ENCODE assay signal across 19 cellular contexts in genomic region chr3:128723477-128723876, GRCh38. TPM values are rescaled to one million over a fixed set of nuclear protein-coding genes. Genes with fewer than 3 reads are reported as not detected.
DNase-seq lines count a peak whose midpoint lies in the region; ATAC-seq, FAIRE-seq and TF ChIP-seq lines count a peak whose summit lies in the region.
"Had no signal": no experiment of that assay in that cellular context is flagged by ENCODE, and none has a peak within 500 bp of the region (broad histone marks: within the 10 kb centered on the region; RNA-seq: fewer than 3 reads in every experiment).

No MANE protein-coding gene starts in this region.

- 79% methylated on average over 6 of the region's 6 CpGs; no CpG with 5 or more reads in 1 of the 2 experiments for WGBS in H1 (ENCODE audit: extremely low coverage in 1 of 2, insufficient coverage in 1 of 2, insufficient read length in 1 of 2, insufficient replicate concordance in 2 of 2, low coverage in 1 of 2, low lambda C conversion rate in 2 of 2, missing lambda C conversion rate in 1 of 2), 2 experiments
- 85 to 93% methylated on average over 4 to 6 of the region's 6 CpGs for WGBS in esophagus squamous epithelium, 2 donors

- H4K5ac ChIP-seq in H1 (ENCODE audit: insufficient read length, low read depth, low read length), result no peak overlapping the region

- CTCF ChIA-PET in CD4-positive, alpha-beta T cell (lab: Charles Lee), result no interaction called here
- CTCF ChIA-PET in H1 (lab: Charles Lee; ENCODE audit: partially characterized antibody), result interaction anchor here (0.7 to 1.6 kb wide), 2 partner anchors 15 to 57 kb away, joined by 3 to 5 read pairs; no protein-coding TSS in a partner anchor

- no peak overlapping the region for H2BK12ac ChIP-seq in H1 (ENCODE audit: low read depth, low read length)

- no peak for FAIRE-seq in H1 (lab: Jason Lieb, UNC)
- FAIRE-seq: A549 had no signal

- H3K4me1 Mint-ChIP-seq in CD4-positive, alpha-beta T cell (ENCODE audit: low read depth), result peaks cover 37% of the 10 kb centered on the region
- peaks cover 25% of the 10 kb centered on the region for H3K4me1 Mint-ChIP-seq in neural crest cell

- H3K9me3 ChIP-seq in CD4-positive, alpha-beta T cell (ENCODE audit: control insufficient read depth, low read length), result no peaks in the 10 kb centered on the region
- no peaks in the 10 kb centered on the region for H3K9me3 ChIP-seq in OCI-LY3 (ENCODE audit: insufficient read depth, low read length)
- H3K9me3 ChIP-seq in H1 (ENCODE audit: insufficient read depth in 2 of 2, low read depth in 1 of 2, low read length in 1 of 2), result no peaks in the 10 kb centered on the region
- no peaks in the 10 kb centered on the region for H3K9me3 ChIP-seq in esophagus squamous epithelium
- H3K9me3 ChIP-seq: A549 had no signal

- peaks cover 34% of the 10 kb centered on the region for H3K4me1 ChIP-seq in OCI-LY3 (ENCODE audit: low read length)
- peaks cover 6 to 36% (median 23%) of the 10 kb centered on the region in 4 experiments for H3K4me1 ChIP-seq in H1 (replicated peaks in 1 of 4; ENCODE audit: control insufficient read depth in 3 of 4, insufficient read depth in 4 of 4, low read length in 3 of 4)
- peaks cover 9 to 27% (median 11%) of the 10 kb centered on the region in 3 donors for H3K4me1 ChIP-seq in esophagus squamous epithelium

- TF ChIP-seq EP300 in H1 (IDR thresholded peaks at IDR 0.05; ENCODE audit: borderline replicate concordance in 1 of 2, low read depth in 2 of 2, low read length in 2 of 2), result no peak

- H3K9ac ChIP-seq in OCI-LY3 (ENCODE audit: low read length), result no peak overlapping the region
- H3K9ac ChIP-seq in H1 (replicated peaks in 1 of 4; ENCODE audit: extremely low read depth in 1 of 4, low read depth in 3 of 4, low read length in 3 of 4), result no peak overlapping the region

- H3K27ac ChIP-seq in CD4-positive, alpha-beta T cell (ENCODE audit: low read depth, low read length), result no peak overlapping the region
- no peak overlapping the region for H3K27ac ChIP-seq in OCI-LY3 (ENCODE audit: low read length)
- no peak overlapping the region for H3K27ac ChIP-seq in H1 (ENCODE audit: low read depth, low read length)
- H3K27ac ChIP-seq in esophagus squamous epithelium, result no peak overlapping the region
- H3K27ac ChIP-seq: A549 had no signal

- H3K23me2 ChIP-seq in H1 (ENCODE audit: low read depth, low read length), result peaks cover 9% of the 10 kb centered on the region

- peak overlapping the region; percentile 26; the same call in 1 of the 2 replicates for H2BK5ac ChIP-seq in H1 (ENCODE audit: low read depth, low read length)

- intact Hi-C loops in CD4-positive, alpha-beta T cell (cut with DNase I, micrococcal nuclease), result loop anchor here in 1 of 2 experiments (10.0 kb wide), 1 partner anchor 1049 kb away; the partner anchor contains the start of gene ABTB1
- intact Hi-C loops in esophagus squamous epithelium (cut with DNase I), result no loop called here

- no peak for TF ChIP-seq RAD21 in H1 (IDR thresholded peaks at IDR 0.05 in 1 of 2, conservative IDR thresholded peaks at IDR 0.05 in 1 of 2; ENCODE audit: low read depth in 2 of 2, low read length in 2 of 2)

- DNase-seq in CD4-positive, alpha-beta T cell, result no peak
- DNase-seq in H1 (ENCODE audit: low read depth in 1 of 2, low spot score in 2 of 2), result no peak
- DNase-seq in neural crest cell (ENCODE audit: low read depth, low spot score), result no peak
- no peak for DNase-seq in Kasumi-1 (lab: John Stamatoyannopoulos, UW)
- DNase-seq in esophagus squamous epithelium (lab: John Stamatoyannopoulos, UW), result no peak
- DNase-seq: CD4-positive, alpha-beta memory T cell; GF-D8; KBM-7; MV-4-11; NCI-H1694 treated with DMSO at 0.1 percent for 48 hours; NCI-H2107; NCI-H510A; NCI-H748 treated with DMSO at 0.1 percent for 48 hours; RPMI8226; SHP77 treated with DMSO at 0.1 percent for 48 hours had no signal

- no peaks in the 10 kb centered on the region for H3K27me3 Mint-ChIP-seq in CD4-positive, alpha-beta T cell
- H3K27me3 Mint-ChIP-seq in neural crest cell (ENCODE audit: low read depth), result peaks cover 23% of the 10 kb centered on the region

- no peak overlapping the region for H4K8ac ChIP-seq in H1 (ENCODE audit: extremely low read depth, insufficient read depth, low read length)

- H3K4me2 ChIP-seq in OCI-LY3 (ENCODE audit: low read length) (peak overlapping the region; percentile 2; the same call in 1 of the 2 replicates), H1 (ENCODE audit: insufficient read depth in 1 of 2, low read depth in 2 of 2, low read length in 2 of 2) (no peak overlapping the region)
- H3K4me2 ChIP-seq: A549 had no signal

- H2BK15ac ChIP-seq in H1 (ENCODE audit: low read length), result no peak overlapping the region

- peak overlapping the region; percentile 2 for H3K4ac ChIP-seq in H1 (replicated peaks; ENCODE audit: insufficient read length, low read depth, low read length)

- H3K79me2 ChIP-seq in OCI-LY3 (ENCODE audit: low read length), result peaks cover 32% of the 10 kb centered on the region
- H3K79me2 ChIP-seq in H1 (ENCODE audit: control insufficient read depth in 1 of 2, insufficient read depth in 2 of 2, low read length in 2 of 2), result peaks cover 24 to 29% of the 10 kb centered on the region in 2 experiments

- H2BK20ac ChIP-seq in H1 (ENCODE audit: low read length), result no peak overlapping the region; the same call in 1 of the 2 replicates

- no peak overlapping the region for H3K4me3 ChIP-seq in OCI-LY3 (ENCODE audit: low read length)
- no peak overlapping the region for H3K4me3 ChIP-seq in H1 (ENCODE audit: extremely low read depth in 1 of 4, insufficient read depth in 2 of 4, low read depth in 3 of 4, low read length in 4 of 4)
- no peak overlapping the region for H3K4me3 ChIP-seq in esophagus squamous epithelium
- H3K4me3 ChIP-seq: A549 had no signal

- no peak overlapping the region for H3K4me3 Mint-ChIP-seq in CD4-positive, alpha-beta T cell
- H3K4me3 Mint-ChIP-seq in neural crest cell, result peak overlapping the region; percentile 17
- H3K4me3 Mint-ChIP-seq: CD4-positive, alpha-beta memory T cell had no signal

- no peak for TF ChIP-seq POLR2A in H1 (IDR thresholded peaks at IDR 0.05; ENCODE audit: control extremely low read depth in 1 of 2, low read depth in 2 of 2, low read length in 2 of 2)
- TF ChIP-seq POLR2A in esophagus squamous epithelium (IDR thresholded peaks at IDR 0.05), result no peak

- no peaks in the 10 kb centered on the region for H3K27me3 ChIP-seq in CD4-positive, alpha-beta T cell (ENCODE audit: control insufficient read depth, insufficient read depth, low read length)
- no peaks in the 10 kb centered on the region for H3K27me3 ChIP-seq in OCI-LY3 (ENCODE audit: low read depth, low read length)
- H3K27me3 ChIP-seq in H1 (replicated peaks in 1 of 4; ENCODE audit: control insufficient read depth in 3 of 4, extremely low read depth in 1 of 4, insufficient read depth in 3 of 4, low read length in 3 of 4), result no peaks in the 10 kb centered on the region; a peak in 1 of 7 replicates
- H3K27me3 ChIP-seq in esophagus squamous epithelium, result peaks cover 0 to 18% (median 0%) of the 10 kb centered on the region in 4 donors

- no peaks in the 10 kb centered on the region for H3K9me3 Mint-ChIP-seq in CD4-positive, alpha-beta T cell
- H3K9me3 Mint-ChIP-seq in neural crest cell, result no peaks in the 10 kb centered on the region

- POLR2A ChIA-PET in CD4-positive, alpha-beta T cell (lab: Charles Lee), result interaction anchor here (3.6 kb wide), 1 partner anchor 43 kb away, joined by 38 read pairs; no protein-coding TSS in a partner anchor
- POLR2A ChIA-PET in H1 (lab: Charles Lee; ENCODE audit: partially characterized antibody), result interaction anchor here (0.8 to 6.0 kb wide), 3 partner anchors 26 to 42 kb away, joined by 3 to 44 read pairs (median 3); no protein-coding TSS in a partner anchor

- no peak for ATAC-seq in CD4-positive, alpha-beta T cell (ENCODE audit: poor library complexity)
- no peak for ATAC-seq in HG02870 (IDR thresholded peaks at IDR 0.05; ENCODE audit: unreplicated experiment)
- ATAC-seq: A549, HCT116 had no signal

- peaks cover 20% of the 10 kb centered on the region for H3K36me3 Mint-ChIP-seq in CD4-positive, alpha-beta T cell (ENCODE audit: low read depth)
- no peaks in the 10 kb centered on the region for H3K36me3 Mint-ChIP-seq in neural crest cell (ENCODE audit: low read depth)

- H3K27ac Mint-ChIP-seq in CD4-positive, alpha-beta T cell, result peak overlapping the region; percentile 62
- no peak overlapping the region for H3K27ac Mint-ChIP-seq in neural crest cell (ENCODE audit: unreplicated experiment)

- H3K56ac ChIP-seq in H1 (replicated peaks; ENCODE audit: insufficient read length, low read depth, low read length), result no peak overlapping the region

- no peak overlapping the region for H2AK5ac ChIP-seq in H1 (ENCODE audit: low read depth, low read length)

- H2AFZ ChIP-seq in OCI-LY3 (ENCODE audit: low read depth, low read length) (peak overlapping the region; percentile 85; the same call in 1 of the 2 replicates), H1 (ENCODE audit: low read length) (0 out of 2 replicates have a peak overlapping the region, but pooled peaks have one; percentile 8)

- no peak overlapping the region for H3K23ac ChIP-seq in H1 (ENCODE audit: insufficient read length)

- H4K20me1 ChIP-seq in OCI-LY3 (ENCODE audit: insufficient read depth, low read length), result peaks cover 20% of the 10 kb centered on the region
- peaks cover 14 to 15% of the 10 kb centered on the region in 2 experiments for H4K20me1 ChIP-seq in H1 (replicated peaks in 1 of 2; ENCODE audit: control insufficient read depth in 1 of 2, insufficient read depth in 2 of 2, low read length in 2 of 2)

- 0 out of 2 replicates have a peak overlapping the region, but pooled peaks have one; percentile 5 for H3K18ac ChIP-seq in H1 (ENCODE audit: extremely low read depth, low read length)

- peaks cover 6% of the 10 kb centered on the region; the same call in 1 of the 2 replicates for H3K79me1 ChIP-seq in H1 (ENCODE audit: low read depth, low read length)

- H3K36me3 ChIP-seq in OCI-LY3 (replicated peaks; ENCODE audit: low read depth, low read length), result no peaks in the 10 kb centered on the region
- no peaks in the 10 kb centered on the region for H3K36me3 ChIP-seq in H1 (ENCODE audit: control insufficient read depth in 2 of 4, insufficient read depth in 4 of 4, low read length in 3 of 4)
- no peaks in the 10 kb centered on the region for H3K36me3 ChIP-seq in esophagus squamous epithelium

- H4K91ac ChIP-seq in H1 (replicated peaks; ENCODE audit: insufficient read length, low read length), result no peak overlapping the region

- peak overlapping the region; percentile 2 for H2BK120ac ChIP-seq in H1 (replicated peaks; ENCODE audit: low read depth, low read length)

- no peak for TF ChIP-seq CTCF in CD4-positive, alpha-beta T cell (IDR thresholded peaks at IDR 0.05)
- TF ChIP-seq CTCF in OCI-LY3 (IDR thresholded peaks at IDR 0.05; ENCODE audit: low read depth, low read length), result no peak
- no peak for TF ChIP-seq CTCF in H1 (IDR thresholded peaks at IDR 0.05; ENCODE audit: control extremely low read depth in 1 of 3, insufficient read depth in 1 of 3, low read depth in 1 of 3, low read length in 3 of 3)
- TF ChIP-seq CTCF in neural crest cell (conservative IDR thresholded peaks at IDR 0.05), result no peak
- TF ChIP-seq CTCF in esophagus squamous epithelium (IDR thresholded peaks at IDR 0.05), result no peak

- H3K14ac ChIP-seq in H1 (ENCODE audit: insufficient read length), result no peak overlapping the region

RNA-seq across cellular contexts. Expression of gene RAB7A, which starts 2.5 kb away (rescaled TPM):
- 100 to 1,000 TPM; 113 to 121 TPM for total RNA-seq in CD4-positive, alpha-beta T cell
- total RNA-seq in H1 (2021; fragmentation: NEBNext Ultra II Directional; extraction: Animal tissue kit (Norgen Biotek cat#: 25700)), result 185 and 195 TPM in 2 replicates
- polyA plus RNA-seq in H1 (2011; rRNA removed), result 156 and 179 TPM in 2 replicates
- 180 TPM for polyA plus RNA-seq in H1 (2011; cell fraction: cytosol; rRNA removed)
- polyA plus RNA-seq in H1 (2011; cell fraction: nucleus; rRNA removed), result 52.8 TPM
- polyA plus RNA-seq in H1 (2012, experiment 1 of 2), result 134 to 225 TPM (median 141 TPM) in 4 replicates
- polyA plus RNA-seq in H1 (2012, experiment 2 of 2), result 65.1 TPM
- polyA plus RNA-seq in H1 (2013, experiment 1 of 2), result 149 TPM
- polyA plus RNA-seq in H1 (2013, experiment 2 of 2), result 165 TPM
- polyA minus RNA-seq in H1 (2011; rRNA and poly(A)+ RNA removed), result 157 and 158 TPM in 2 replicates
- polyA minus RNA-seq in H1 (2011; cell fraction: cytosol; rRNA and poly(A)+ RNA removed), result 81.6 TPM
- 72.5 TPM for polyA minus RNA-seq in H1 (2011; cell fraction: nucleus; rRNA and poly(A)+ RNA removed)
- total RNA-seq in neural crest cell, result 148 and 149 TPM in 2 replicates
- 100 to 1,000 TPM in 1 of 4 donors, 10 to 100 TPM in 3; 70.7 to 109 (median 92.3) TPM for total RNA-seq in esophagus squamous epithelium
